In the genomic region with DNA sequence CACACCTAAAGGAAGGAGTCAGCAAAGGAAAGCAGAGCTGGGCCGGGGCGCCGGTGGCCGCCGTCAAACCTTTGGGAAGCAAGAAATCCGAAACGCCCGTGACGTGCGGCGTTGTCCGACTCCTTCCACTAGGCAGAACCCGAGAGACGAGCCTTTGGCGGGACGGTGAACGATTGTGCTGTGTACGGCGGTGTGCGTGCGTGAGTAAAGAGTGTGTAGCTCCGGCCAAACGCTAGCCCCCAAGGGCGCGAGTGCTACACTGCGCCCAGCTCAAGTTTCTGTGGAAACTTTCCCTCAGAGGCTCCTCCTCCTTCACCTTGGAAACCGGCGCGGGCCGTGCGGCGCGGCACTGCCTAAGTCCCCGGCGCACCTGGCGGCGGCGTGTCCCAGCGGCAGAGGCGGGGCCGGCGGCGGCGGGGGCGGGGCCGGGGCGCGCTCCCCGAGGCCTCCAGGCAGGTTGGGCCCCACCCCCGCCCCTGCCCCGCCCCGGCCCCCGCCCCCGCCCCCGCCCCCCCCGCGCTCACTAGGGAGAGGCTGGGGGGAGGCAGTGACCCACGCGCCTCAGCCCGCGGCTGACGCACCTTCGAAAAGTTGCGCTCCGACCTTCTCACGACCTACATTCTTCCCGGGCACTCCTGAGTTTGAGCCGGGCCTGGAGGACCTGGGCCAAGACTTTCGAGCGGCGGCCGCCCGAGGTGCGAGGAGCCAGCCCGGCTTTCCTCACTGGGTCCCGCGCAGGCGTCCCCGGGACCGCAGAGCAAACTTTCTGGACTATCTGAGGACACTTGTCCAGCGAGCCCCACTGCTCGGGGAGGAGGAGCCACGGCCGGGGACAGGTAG, we compare ENCODE assay signal across 8 cellular contexts. TPM values are rescaled to one million over a fixed set of nuclear protein-coding genes. Genes with fewer than 3 reads are reported as not detected.
DNase-seq lines count a peak whose midpoint lies in the region; ATAC-seq and TF ChIP-seq lines count a peak whose summit lies in the region.

A gene (plus strand): TSS at position 547 of the 840 bp plus-strand sequence. CDS start 157,084 bp downstream, outside the sequence.

- H3K4me3 ChIP-seq in ovary: peak within 1 kb of the TSS; percentile 64
- peak within 1 kb of the TSS; percentile 51 to 81 (median 61) for H3K4me3 ChIP-seq in transverse colon

- peak; percentile 46 for TF ChIP-seq POLR2A in ovary (IDR thresholded peaks at IDR 0.05)
- TF ChIP-seq POLR2A in transverse colon (IDR thresholded peaks at IDR 0.05): peak; percentile 91

- in situ Hi-C loops in transverse colon (cut with MboI; ENCODE audit: low pct_ligation_motif_present in 1 of 4, low pct_unique_long_range_greater_than_20kb in 1 of 4, low sequenced_read_pairs in 3 of 4): no loop called here

- WGBS in ovary, 3 donors: 0 to 4% (median 3%) methylated on average over 58 to 84 of the region's 84 CpGs
- 0% methylated on average over 28 of the region's 84 CpGs; no CpG with 5 or more reads in 1 of the 2 donors for WGBS in transverse colon (ENCODE audit: low coverage in 1 of 2), 2 donors

- H3K4me1 ChIP-seq in ovary (ENCODE audit: insufficient read depth) (peaks cover 4% of the 10 kb centered on the region), transverse colon (peaks cover 4 to 34% (median 11%) of the 10 kb centered on the region in 4 donors)

- peak within 1 kb of the TSS; percentile 30 to 68 for H3K27ac ChIP-seq in ovary
- H3K27ac ChIP-seq in transverse colon: peak within 1 kb of the TSS; percentile 85 to 90 (median 88)

- intact Hi-C loops in ovary (cut with DNase I): no loop called here
- intact Hi-C loops in transverse colon (cut with DNase I; ENCODE audit: low total_unique reads): no loop called here

- TF ChIP-seq CTCF in ovary (IDR thresholded peaks at IDR 0.05) (peak in 2 of 3 donors; percentile 28 to 37), transverse colon (IDR thresholded peaks at IDR 0.05) (peak in 2 of 5 experiments; percentile 30 to 31)

- no peaks in the 10 kb centered on the region for H3K36me3 ChIP-seq in ovary
- no peaks in the 10 kb centered on the region for H3K36me3 ChIP-seq in transverse colon

- TF ChIP-seq EP300 in ovary (IDR thresholded peaks at IDR 0.05) (no peak), transverse colon (IDR thresholded peaks at IDR 0.05; ENCODE audit: low read depth) (no peak)

- DNase-seq in DMS114 treated with DMSO at 0.1 percent for 48 hours (lab: John Stamatoyannopoulos, UW; ENCODE audit: unreplicated experiment) (peak; percentile 4), HT-29 (ENCODE audit: low spot score) (peak; percentile 95), RPMI8226 (peak; percentile 88), glomerular visceral epithelial cell (ENCODE audit: extremely low spot score) (peak; percentile 94), ovary (peak; percentile 76 to 87 (median 84)), transverse colon (peak; percentile 93)
- peak; percentile 80 for DNase-seq in activated naive CD4-positive, alpha-beta T cell treated with Interleukin-2 at 50 U/mL for 16 hours

- H3K9me3 ChIP-seq in ovary (no peaks in the 10 kb centered on the region), transverse colon (no peaks in the 10 kb centered on the region)

- H3K27me3 ChIP-seq in ovary: no peaks in the 10 kb centered on the region
- H3K27me3 ChIP-seq in transverse colon: no peaks in the 10 kb centered on the region

- peak; percentile 80 for ATAC-seq in GM21381 (IDR thresholded peaks at IDR 0.05; ENCODE audit: unreplicated experiment)

RNA-seq across cellular contexts. Expression of the gene that starts here (rescaled TPM):
- total RNA-seq in HT-29 (2014; rRNA removed; shearing (Covaris generic)): 1.8 and 2.2 TPM in 2 replicates
- 10 to 100 TPM in 4 of 7 donors, 1 to 10 TPM in 3; 7.3 to 14.2 (median 11.9) TPM for total RNA-seq in ovary
- 1 to 10 TPM in 1 of 2 donors, under 1 TPM in 1; 0.77 to 2.5 TPM for polyA plus RNA-seq in ovary
- 10 to 100 TPM; 40.8 to 52.9 (median 44.5) TPM for total RNA-seq in transverse colon

Comparison
In these comparisons a context has a peak if more than half of its experiments do, and no peak if none do; other contexts are left out.
1. Peak in every context shown above with its lines: DNase-seq, ATAC-seq, H3K4me3 ChIP-seq and H3K27ac ChIP-seq.
2. DNase-seq: peak in every context shown above with its lines; median percentile 95 in HT-29; 94 in glomerular visceral epithelial cell; 93 in transverse colon; 88 in RPMI8226; 84 in ovary; 80 in activated naive CD4-positive, alpha-beta T cell treated with Interleukin-2 at 50 U/mL for 16 hours; 4 in DMS114 treated with DMSO at 0.1 percent for 48 hours.